In the genomic region with DNA sequence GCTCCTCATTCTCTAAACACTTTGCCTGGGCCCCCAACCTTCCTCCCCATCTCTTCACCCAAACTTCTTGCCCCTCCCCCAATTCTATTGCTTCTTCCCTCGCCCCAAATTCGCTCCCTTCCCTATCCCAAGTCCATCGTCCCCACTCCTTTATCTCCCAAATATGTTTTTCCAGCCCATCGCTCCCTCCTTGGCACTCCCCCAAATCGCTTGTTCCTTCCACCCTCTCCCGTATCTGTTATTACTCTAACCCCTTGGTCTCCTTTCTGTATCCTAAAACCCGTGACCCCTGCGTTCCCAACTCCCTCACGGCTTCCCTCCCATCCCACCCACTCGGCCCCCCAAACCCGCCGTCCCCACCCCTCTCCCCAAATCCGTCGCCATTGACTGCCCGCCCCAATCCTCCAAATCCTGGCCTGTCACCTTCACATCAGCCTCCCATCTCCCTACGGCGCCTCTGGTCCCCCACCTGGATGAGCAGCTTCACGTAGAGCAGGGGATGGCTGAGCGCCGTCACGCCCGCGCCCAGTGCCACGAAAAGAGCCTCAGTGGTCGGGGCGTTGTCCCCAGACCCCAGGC, we compare ENCODE assay signal across 8 cellular contexts. TPM values are rescaled to one million over a fixed set of nuclear protein-coding genes. Genes with fewer than 3 reads are reported as not detected.
DNase-seq lines count a peak whose midpoint lies in the region; ATAC-seq and TF ChIP-seq lines count a peak whose summit lies in the region.

No MANE protein-coding gene starts in this region.

- H3K27ac ChIP-seq in HUES64 (ENCODE audit: low read depth, low read length) (peak overlapping the region; percentile 87), rectal smooth muscle tissue (ENCODE audit: low read depth, low read length) (peak overlapping the region; percentile 98)
- peak overlapping the region; percentile 96 for H3K27ac ChIP-seq in effector memory CD4-positive, alpha-beta T cell (ENCODE audit: insufficient read depth, low read length, poor library complexity, severe bottlenecking)

- in situ Hi-C loops in GM13977 (cut with MboI; ENCODE audit: low pct_unique_long_range_greater_than_20kb, low sequenced_read_pairs, unreplicated experiment), result no loop called here

- H3K27me3 ChIP-seq in HUES64 (ENCODE audit: insufficient read depth, low read length), result no peaks in the 10 kb centered on the region
- H3K27me3 ChIP-seq in effector memory CD4-positive, alpha-beta T cell (replicated peaks; ENCODE audit: control insufficient read depth, insufficient read depth, low read length, poor library complexity, severe bottlenecking), result no peaks in the 10 kb centered on the region
- H3K27me3 ChIP-seq in rectal smooth muscle tissue (ENCODE audit: control insufficient read depth, insufficient read depth, low read length), result no peaks in the 10 kb centered on the region

- ATAC-seq in GM19397 (IDR thresholded peaks at IDR 0.05; ENCODE audit: unreplicated experiment) (no peak), GM18520 (IDR thresholded peaks at IDR 0.05; ENCODE audit: unreplicated experiment) (no peak), HG03108 (IDR thresholded peaks at IDR 0.05; ENCODE audit: unreplicated experiment) (no peak)

- no peak for TF ChIP-seq CTCF in GM13977 (IDR thresholded peaks at IDR 0.05; ENCODE audit: extremely low read depth, insufficient read depth, missing control alignments)

- H3K36me3 ChIP-seq in HUES64 (ENCODE audit: insufficient read depth, low read length) (no peaks in the 10 kb centered on the region), rectal smooth muscle tissue (ENCODE audit: control insufficient read depth, insufficient read depth, low read length) (no peaks in the 10 kb centered on the region)
- peaks cover 2% of the 10 kb centered on the region for H3K36me3 ChIP-seq in effector memory CD4-positive, alpha-beta T cell (ENCODE audit: control insufficient read depth, insufficient read depth, low read length)

- H3K4me1 ChIP-seq in HUES64 (ENCODE audit: insufficient read depth, low read length), result peaks cover 28% of the 10 kb centered on the region
- H3K4me1 ChIP-seq in effector memory CD4-positive, alpha-beta T cell (ENCODE audit: control insufficient read depth, insufficient read depth, low read length, poor library complexity, severe bottlenecking), result peaks cover 34% of the 10 kb centered on the region
- peaks cover 14% of the 10 kb centered on the region for H3K4me1 ChIP-seq in rectal smooth muscle tissue (ENCODE audit: control insufficient read depth, insufficient read depth, low read length)

- no peaks in the 10 kb centered on the region for H3K9me3 ChIP-seq in HUES64 (ENCODE audit: insufficient read depth, low read depth, low read length)
- H3K9me3 ChIP-seq in effector memory CD4-positive, alpha-beta T cell (ENCODE audit: control insufficient read depth, low read length), result no peaks in the 10 kb centered on the region

- H3K4me3 ChIP-seq in HUES64 (ENCODE audit: low read length) (peak overlapping the region; percentile 88), rectal smooth muscle tissue (ENCODE audit: low read length) (peak overlapping the region; percentile 86)
- peak overlapping the region; percentile 95 for H3K4me3 ChIP-seq in effector memory CD4-positive, alpha-beta T cell (ENCODE audit: insufficient read depth, low read depth, low read length, poor library complexity, severe bottlenecking)

- 0% methylated on average over 26 of the region's 26 CpGs for WGBS in HUES64

- peak overlapping the region; percentile 96 for H3K9ac ChIP-seq in HUES64 (ENCODE audit: low read depth, low read length)
- peak overlapping the region; percentile 54 for H3K9ac ChIP-seq in rectal smooth muscle tissue (ENCODE audit: low read length)

- DNase-seq in GM13977 (ENCODE audit: low spot score) (peak; percentile 24), SIG-M5 treated with dmso at 0.1 percent for 504 hours (lab: John Stamatoyannopoulos, UW; ENCODE audit: unreplicated experiment) (no peak)
- DNase-seq in effector memory CD4-positive, alpha-beta T cell, result peak in 1 of 3 donors; percentile 5

RNA-seq across cellular contexts. Expression of gene MTCH1, which starts 0.5 kb away (rescaled TPM):
- 141 TPM for polyA plus RNA-seq in HUES64 (2013, experiment 1 of 2)
- 130 TPM for polyA plus RNA-seq in HUES64 (2013, experiment 2 of 2)

RNA-seq across cellular contexts. Expression of gene FGD2, which starts 20.0 kb away (rescaled TPM):
- not detected for polyA plus RNA-seq in HUES64 (2013, experiment 1 of 2)
- not detected for polyA plus RNA-seq in HUES64 (2013, experiment 2 of 2)

RNA-seq across cellular contexts. Expression of gene PI16, which starts 30.9 kb away (rescaled TPM):
- not detected for polyA plus RNA-seq in HUES64 (2013, experiment 1 of 2)
- polyA plus RNA-seq in HUES64 (2013, experiment 2 of 2), result not detected
